In genomic region chr1:85884372-85885035, GRCh38 we compare ENCODE assay signal across 8 cellular contexts.
A peak's percentile ranks its signal among the peaks of the same experiment; 100 is the strongest.
DNase-seq lines count a peak whose midpoint lies in the region; ATAC-seq and TF ChIP-seq lines count a peak whose summit lies in the region.

No MANE protein-coding gene starts in this region.

- H3K4me1 ChIP-seq in KMS-11 (ENCODE audit: low read depth, poor library complexity, severe bottlenecking): no peaks in the 10 kb centered on the region
- H3K4me1 ChIP-seq in lower lobe of right lung: no peaks in the 10 kb centered on the region
- H3K4me1 ChIP-seq in Peyer's patch: no peaks in the 10 kb centered on the region
- no peaks in the 10 kb centered on the region for H3K4me1 ChIP-seq in right cardiac atrium (ENCODE audit: control insufficient read depth, insufficient read depth, low read length)

- H3K36me3 ChIP-seq in KMS-11 (ENCODE audit: insufficient read depth): no peaks in the 10 kb centered on the region
- H3K36me3 ChIP-seq in lower lobe of right lung: no peaks in the 10 kb centered on the region
- no peaks in the 10 kb centered on the region for H3K36me3 ChIP-seq in Peyer's patch

- H3K4me1 Mint-ChIP-seq in Calu3 (ENCODE audit: low read depth, unreplicated experiment): peaks cover 10% of the 10 kb centered on the region
- H3K4me1 Mint-ChIP-seq in brain: no peaks in the 10 kb centered on the region

- WGBS in right cardiac atrium: 55% methylated on average over 1 of the region's 1 CpG

- H3K9me3 ChIP-seq in lower lobe of right lung: no peaks in the 10 kb centered on the region
- no peaks in the 10 kb centered on the region for H3K9me3 ChIP-seq in Peyer's patch
- H3K9me3 ChIP-seq in right cardiac atrium (ENCODE audit: control insufficient read depth, low read length): no peaks in the 10 kb centered on the region

- no peaks in the 10 kb centered on the region for H4K20me1 ChIP-seq in KMS-11 (ENCODE audit: insufficient read depth)

- H3K9me3 Mint-ChIP-seq in Calu3 (ENCODE audit: low read depth, unreplicated experiment) (no peaks in the 10 kb centered on the region), brain (no peaks in the 10 kb centered on the region)

- DNase-seq in Calu3 (no peak), lower lobe of right lung (no peak), Peyer's patch (no peak), COLO668 (lab: John Stamatoyannopoulos, UW; ENCODE audit: unreplicated experiment) (no peak), right cardiac atrium (no peak)

- BruUV-seq in Calu3 (replicated peaks; lab: Mats Ljungman, UMichigan): no TSS peak

- H3K27me3 Mint-ChIP-seq in Calu3 (ENCODE audit: unreplicated experiment): no peaks in the 10 kb centered on the region
- no peaks in the 10 kb centered on the region for H3K27me3 Mint-ChIP-seq in brain

- no peaks in the 10 kb centered on the region for H3K36me3 Mint-ChIP-seq in Calu3 (ENCODE audit: insufficient read depth, unreplicated experiment)
- H3K36me3 Mint-ChIP-seq in brain: no peaks in the 10 kb centered on the region

- no peak overlapping the region for H3K4me2 ChIP-seq in KMS-11

- H2AFZ ChIP-seq in KMS-11 (ENCODE audit: low read depth): no peak overlapping the region

- H3K27ac ChIP-seq in KMS-11 (no peak overlapping the region), lower lobe of right lung (no peak overlapping the region), Peyer's patch (no peak overlapping the region), right cardiac atrium (ENCODE audit: low read length) (no peak overlapping the region)

- H3K27me3 ChIP-seq in KMS-11 (ENCODE audit: insufficient read depth, low read depth) (no peaks in the 10 kb centered on the region), lower lobe of right lung (ENCODE audit: low read depth) (no peaks in the 10 kb centered on the region), Peyer's patch (no peaks in the 10 kb centered on the region), right cardiac atrium (ENCODE audit: control insufficient read depth, insufficient read depth) (no peaks in the 10 kb centered on the region)

- intact Hi-C loops in Calu3 (cut with micrococcal nuclease; ENCODE audit: unreplicated experiment): loop anchor here (1.0 kb wide), 1 partner anchor 176 kb away; the partner anchor contains the start of gene ZNHIT6
- intact Hi-C loops in lower lobe of right lung (cut with DNase I): no loop called here
- intact Hi-C loops in right cardiac atrium (cut with DNase I): no loop called here

- TF ChIP-seq POLR2A in Peyer's patch (IDR thresholded peaks at IDR 0.05): no peak

- no peak overlapping the region for H3K9ac ChIP-seq in KMS-11

- H3K4me3 Mint-ChIP-seq in Calu3 (ENCODE audit: low read depth, unreplicated experiment) (no peak overlapping the region), brain (no peak overlapping the region)

- CTCF ChIA-PET in Calu3 (lab: Charles Lee): no interaction called here

- no peak overlapping the region for H3K27ac Mint-ChIP-seq in Calu3 (ENCODE audit: unreplicated experiment)
- no peak overlapping the region for H3K27ac Mint-ChIP-seq in brain

- no peaks in the 10 kb centered on the region for H3K79me2 ChIP-seq in KMS-11 (ENCODE audit: insufficient read depth, low read depth)

- H3K4me3 ChIP-seq in KMS-11 (IDR thresholded peaks at IDR 0.05; ENCODE audit: insufficient read depth, low read depth, low read length): no peak overlapping the region
- no peak overlapping the region for H3K4me3 ChIP-seq in lower lobe of right lung
- no peak overlapping the region for H3K4me3 ChIP-seq in Peyer's patch
- H3K4me3 ChIP-seq in right cardiac atrium (ENCODE audit: low read length): no peak overlapping the region

- ATAC-seq in lower lobe of right lung (no peak), right cardiac atrium (no peak), HG03342 (IDR thresholded peaks at IDR 0.05; ENCODE audit: unreplicated experiment) (no peak)

- TF ChIP-seq CTCF in Calu3 (IDR thresholded peaks at IDR 0.05; ENCODE audit: unreplicated experiment) (peak; percentile 63), KMS-11 (conservative IDR thresholded peaks at IDR 0.05; ENCODE audit: low read depth, low read length) (peak; percentile 34; the same call in 1 of the 2 replicates), brain (conservative IDR thresholded peaks at IDR 0.05) (peak; percentile 51 to 67), lower lobe of right lung (IDR thresholded peaks at IDR 0.05) (peak; percentile 41), Peyer's patch (IDR thresholded peaks at IDR 0.05) (peak in 2 of 6 experiments; percentile 9 to 22)
